In genomic region chr5:123186762-123187161, GRCh38 we compare ENCODE assay signal across 27 cellular contexts.
"Had no signal": no experiment of that assay in that cellular context is flagged by ENCODE, and none has a peak within 500 bp of the region (broad histone marks: within the 10 kb centered on the region; RNA-seq: fewer than 3 reads in every experiment).

No MANE protein-coding gene starts in this region.

- H2AFZ ChIP-seq: parathyroid adenoma had no signal

- H3K36me3 Mint-ChIP-seq: immature natural killer cell; naive thymus-derived CD8-positive, alpha-beta T cell; stimulated activated naive B cell treated with anti-CD40 and anti-IgM and Interleukin-4, amounts not matched to agents 10 μg/mL and 1 μg/mL and 100 μg/mL, for 72 hours had no signal

- H3K4me1 Mint-ChIP-seq: immature natural killer cell; neural crest cell; stimulated activated naive B cell treated with anti-CD40 and anti-IgM and Interleukin-4, amounts not matched to agents 10 μg/mL and 1 μg/mL and 100 μg/mL, for 72 hours had no signal

- H3K79me2 ChIP-seq: parathyroid adenoma had no signal

- H3K4me1 ChIP-seq: heart left ventricle, left ventricle myocardium inferior, parathyroid adenoma, psoas muscle, right atrium auricular region, upper lobe of right lung, uterus had no signal

- H3K9ac ChIP-seq: parathyroid adenoma had no signal

- H3K4me2 ChIP-seq: smooth muscle cell had no signal

- H3K4me3 ChIP-seq: heart left ventricle, left ventricle myocardium inferior, lung, psoas muscle, right atrium auricular region, right lobe of liver, smooth muscle cell, stomach, thoracic aorta, tibial artery, upper lobe of right lung, uterus had no signal

- H3K4me3 Mint-ChIP-seq: immature natural killer cell; naive thymus-derived CD8-positive, alpha-beta T cell; nephron; neural crest cell; stimulated activated naive B cell treated with anti-CD40 and anti-IgM and Interleukin-4, amounts not matched to agents 10 μg/mL and 1 μg/mL and 100 μg/mL, for 72 hours had no signal

- H3K36me3 ChIP-seq: heart left ventricle, left ventricle myocardium inferior, neutrophil, right atrium auricular region, right lobe of liver, stomach, uterus had no signal

- H3K9me3 ChIP-seq: heart left ventricle, left ventricle myocardium inferior, neutrophil, psoas muscle, right atrium auricular region, right lobe of liver, stomach, thoracic aorta, tibial artery, upper lobe of right lung, uterus had no signal

- H3K9me3 Mint-ChIP-seq: immature natural killer cell; nephron; neural crest cell; stimulated activated naive B cell treated with anti-CD40 and anti-IgM and Interleukin-4, amounts not matched to agents 10 μg/mL and 1 μg/mL and 100 μg/mL, for 72 hours had no signal

- H3K27ac ChIP-seq: heart left ventricle, left ventricle myocardium inferior, neutrophil, parathyroid adenoma, psoas muscle, right atrium auricular region, right lobe of liver, stomach, tibial artery, upper lobe of right lung, uterus had no signal

- DNase-seq: heart left ventricle; hypothalamus; immature natural killer cell; left ventricle myocardium inferior; naive thymus-derived CD8-positive, alpha-beta T cell; occipital lobe; psoas muscle; right lobe of liver; stimulated activated CD4-positive, alpha-beta T cell treated with anti-CD3 and anti-CD28 coated beads, Interleukin-1b, Interleukin-23, amount 100 ng/mL, for 48 hours; stimulated activated CD4-positive, alpha-beta T cell treated with anti-CD3 and anti-CD28 coated beads, Interleukin-2, amount 100 ng/mL, for 48 hours; stimulated activated CD4-positive, alpha-beta T cell treated with anti-CD3 and anti-CD28 coated beads, Interleukin-4, amount 100 ng/mL, for 4 hours; stimulated activated CD8-positive, alpha-beta memory T cell treated with anti-CD3 and anti-CD28 coated beads, Interleukin-4, amount 100 ng/mL, for 48 hours; stimulated activated naive B cell treated with anti-CD40 and anti-IgM and Interleukin-4, amounts not matched to agents 10 μg/mL and 1 μg/mL and 100 μg/mL, for 72 hours; stimulated activated naive CD8-positive, alpha-beta T cell treated with anti-CD3 and anti-CD28 coated beads, Interleukin-15, Interleukin-2, amounts not matched to agents 100 U/mL and 50 U/mL, for 24 hours; stomach; tibial artery; trophoblast cell; upper lobe of right lung; uterus had no signal

- H3K27ac Mint-ChIP-seq: immature natural killer cell; naive thymus-derived CD8-positive, alpha-beta T cell; nephron; stimulated activated naive B cell treated with anti-CD40 and anti-IgM and Interleukin-4, amounts not matched to agents 10 μg/mL and 1 μg/mL and 100 μg/mL, for 72 hours had no signal

- H3K27me3 ChIP-seq: heart left ventricle, neutrophil, right atrium auricular region, right lobe of liver, stomach, tibial artery, upper lobe of right lung, uterus had no signal
